In the genomic region with DNA sequence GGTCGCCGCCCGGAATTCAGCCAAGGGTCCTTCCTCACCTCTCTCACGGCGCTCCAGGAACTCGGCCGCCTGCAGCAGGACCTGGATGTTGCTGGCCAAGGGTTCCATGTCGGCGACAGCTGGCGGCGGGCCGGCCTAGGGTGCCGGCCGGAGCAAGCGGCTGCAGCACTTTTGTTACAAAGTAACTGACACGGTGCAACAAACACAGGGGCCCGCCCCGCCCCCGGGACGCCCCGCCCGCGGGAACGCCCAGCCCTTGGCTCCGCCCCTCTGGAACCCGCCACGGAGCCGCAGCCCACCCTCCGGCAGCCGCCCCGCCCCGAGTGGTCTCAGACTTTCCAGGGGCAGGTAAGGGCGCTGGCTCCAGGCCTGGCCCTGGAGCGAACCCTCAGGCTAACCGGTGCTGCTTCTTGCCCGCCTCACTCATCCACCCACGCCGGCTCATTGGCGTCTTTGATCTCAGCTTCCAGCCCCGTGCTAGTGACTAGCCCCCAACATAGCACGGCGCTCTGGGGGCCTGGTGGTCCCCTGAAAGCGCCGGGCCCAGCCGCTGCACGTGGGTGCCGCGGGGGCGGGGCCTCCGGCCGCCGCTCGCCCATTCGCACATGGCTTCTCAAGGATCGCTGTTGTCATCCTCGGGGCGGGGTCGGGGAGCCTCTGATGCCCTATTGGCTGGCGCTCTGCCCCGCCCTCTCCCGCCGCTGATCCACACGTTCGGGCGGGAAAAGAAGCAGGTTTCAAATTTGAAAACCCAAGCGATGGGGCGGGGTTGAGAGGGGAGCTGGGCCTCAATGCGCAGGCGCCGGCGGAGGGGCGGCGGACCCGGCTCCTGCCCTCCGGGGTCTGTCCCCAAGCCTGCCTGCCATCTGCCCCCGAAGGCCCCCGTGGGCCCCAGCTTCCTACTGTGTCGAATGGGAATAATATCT, we compare ENCODE assay signal across 8 cellular contexts. TPM values are rescaled to one million over a fixed set of nuclear protein-coding genes. Genes with fewer than 3 reads are reported as not detected.
A peak's percentile ranks its signal among the peaks of the same experiment; 100 is the strongest.
DNase-seq lines count a peak whose midpoint lies in the region; ATAC-seq and TF ChIP-seq lines count a peak whose summit lies in the region.

A gene with protein sequence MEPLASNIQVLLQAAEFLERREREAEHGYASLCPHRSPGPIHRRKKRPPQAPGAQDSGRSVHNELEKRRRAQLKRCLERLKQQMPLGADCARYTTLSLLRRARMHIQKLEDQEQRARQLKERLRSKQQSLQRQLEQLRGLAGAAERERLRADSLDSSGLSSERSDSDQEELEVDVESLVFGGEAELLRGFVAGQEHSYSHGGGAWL (minus strand): TSS at position 176 of the 926 bp plus-strand sequence. CDS start 68 bp downstream, at position 108.

- no peaks in the 10 kb centered on the region for H3K9me3 Mint-ChIP-seq in activated naive CD4-positive, alpha-beta T cell treated with anti-CD3 and anti-CD28 coated beads for 36 hours

- H3K36me3 ChIP-seq in SK-N-MC (ENCODE audit: insufficient read depth, low read length) (peaks cover 3% of the 10 kb centered on the region; the same call in 1 of the 2 replicates), osteoblast (ENCODE audit: insufficient read depth, low read length) (peaks cover 15% of the 10 kb centered on the region), thoracic aorta (peaks cover 4% of the 10 kb centered on the region)

- H3K79me2 ChIP-seq in osteoblast (ENCODE audit: insufficient read depth, low read length), result peaks cover 21% of the 10 kb centered on the region

- H3K27ac ChIP-seq in SK-N-MC (peak within 1 kb of the TSS; percentile 97), osteoblast (ENCODE audit: low read depth, low read length) (peak within 1 kb of the TSS; percentile 69), thoracic aorta (no peak within 1 kb of the TSS)

- H3K4me3 Mint-ChIP-seq in activated naive CD4-positive, alpha-beta T cell treated with anti-CD3 and anti-CD28 coated beads for 36 hours, result peak within 1 kb of the TSS; percentile 97

- no peaks in the 10 kb centered on the region for H3K27me3 ChIP-seq in osteoblast (ENCODE audit: insufficient read depth, low read length)
- H3K27me3 ChIP-seq in thoracic aorta (replicated peaks; ENCODE audit: insufficient read depth), result no peaks in the 10 kb centered on the region

- intact Hi-C loops in activated naive CD4-positive, alpha-beta T cell treated with anti-CD3 and anti-CD28 coated beads for 36 hours (cut with micrococcal nuclease), result loop anchor here (1.0 to 10.0 kb wide), 9 partner anchors 9 to 775 kb away; a partner anchor contains a TSS

- H3K4me3 ChIP-seq in SK-N-MC, result peak within 1 kb of the TSS; percentile 94
- peak within 1 kb of the TSS; percentile 80 for H3K4me3 ChIP-seq in osteoblast (ENCODE audit: insufficient read depth, low read length)
- peak within 1 kb of the TSS; percentile 90 for H3K4me3 ChIP-seq in thoracic aorta

- ATAC-seq in HG02610 (IDR thresholded peaks at IDR 0.05; ENCODE audit: unreplicated experiment) (peak; percentile 72), thoracic aorta (ENCODE audit: insufficient number of reproducible peaks, low FRiP score, low read depth) (peak; percentile 79)

- peak within 1 kb of the TSS; percentile 62 for H2AFZ ChIP-seq in osteoblast (ENCODE audit: low read length)

- H3K27ac Mint-ChIP-seq in activated naive CD4-positive, alpha-beta T cell treated with anti-CD3 and anti-CD28 coated beads for 36 hours, result peak within 1 kb of the TSS; percentile 82

- H3K27me3 Mint-ChIP-seq in activated naive CD4-positive, alpha-beta T cell treated with anti-CD3 and anti-CD28 coated beads for 36 hours (ENCODE audit: low read depth), result peaks cover 3% of the 10 kb centered on the region

- peaks cover 20% of the 10 kb centered on the region for H4K20me1 ChIP-seq in osteoblast (ENCODE audit: insufficient read depth, low read length)

- peaks cover 6% of the 10 kb centered on the region for H3K36me3 Mint-ChIP-seq in activated naive CD4-positive, alpha-beta T cell treated with anti-CD3 and anti-CD28 coated beads for 36 hours (ENCODE audit: low read depth)

- no peak for TF ChIP-seq CTCF in GM10266 (IDR thresholded peaks at IDR 0.05; ENCODE audit: control insufficient read depth, insufficient read depth, low read depth, missing control alignments)
- no peak for TF ChIP-seq CTCF in osteoblast (IDR thresholded peaks at IDR 0.05; ENCODE audit: extremely low read depth, low read depth, low read length)
- TF ChIP-seq CTCF in thoracic aorta (IDR thresholded peaks at IDR 0.05), result no peak

- CTCF ChIA-PET in activated naive CD4-positive, alpha-beta T cell treated with anti-CD3 and anti-CD28 coated beads for 36 hours (lab: Charles Lee), result interaction anchor here (0.7 to 2.4 kb wide), 15 partner anchors 24 to 292 kb away, joined by 3 to 21 read pairs (median 5); no protein-coding TSS in a partner anchor

- H3K9ac ChIP-seq in SK-N-MC (ENCODE audit: insufficient read length), result peak within 1 kb of the TSS; percentile 92

- H3K4me1 Mint-ChIP-seq in activated naive CD4-positive, alpha-beta T cell treated with anti-CD3 and anti-CD28 coated beads for 36 hours (ENCODE audit: low read depth), result peaks cover 20% of the 10 kb centered on the region

- H3K9me3 ChIP-seq in SK-N-MC (ENCODE audit: low read depth, low read length), result no peaks in the 10 kb centered on the region
- H3K9me3 ChIP-seq in osteoblast (ENCODE audit: low read depth, low read length), result no peaks in the 10 kb centered on the region
- no peaks in the 10 kb centered on the region for H3K9me3 ChIP-seq in thoracic aorta

- H3K4me1 ChIP-seq in osteoblast (ENCODE audit: insufficient read depth, low read length), result peaks cover 29% of the 10 kb centered on the region
- H3K4me1 ChIP-seq in thoracic aorta (ENCODE audit: control insufficient read depth in 1 of 2, low read depth in 2 of 2), result peaks cover 5 to 23% of the 10 kb centered on the region in 2 donors

- H3K4me2 ChIP-seq in osteoblast (ENCODE audit: insufficient read depth, low read length), result peak within 1 kb of the TSS; percentile 95

- peak; percentile 98 for DNase-seq in GM10266 (ENCODE audit: extremely low spot score)
- peak; percentile 94 for DNase-seq in NCI-H1092 (lab: John Stamatoyannopoulos, UW)
- DNase-seq in SK-N-MC (ENCODE audit: low read depth, low spot score), result peak; percentile 89
- peak; percentile 99 for DNase-seq in activated naive CD4-positive, alpha-beta T cell treated with anti-CD3 and anti-CD28 coated beads for 36 hours
- no peak for DNase-seq in glomerular endothelial cell (ENCODE audit: extremely low read depth, low read depth, low spot score)
- peak; percentile 100 for DNase-seq in osteoblast (ENCODE audit: insufficient read length, low spot score, missing footprints)
- DNase-seq in thoracic aorta (ENCODE audit: low spot score), result peak; percentile 96

RNA-seq across cellular contexts. Expression of the gene that starts here (rescaled TPM):
- total RNA-seq in activated naive CD4-positive, alpha-beta T cell treated with anti-CD3 and anti-CD28 coated beads for 36 hours, result 10 to 100 TPM; 45.0 to 51.7 TPM
- 6.0 and 12.3 TPM in 2 replicates for total RNA-seq in glomerular endothelial cell
- total RNA-seq in osteoblast, result 2.7 and 3.3 TPM in 2 replicates
- total RNA-seq in thoracic aorta, result 10 to 100 TPM; 11.9 to 17.6 TPM

Comparison
In these comparisons a context has a peak if more than half of its experiments do, and no peak if none do; other contexts are left out.
1. H3K27ac ChIP-seq: peak in SK-N-MC (single experiment) and osteoblast (single experiment); none in thoracic aorta (0 of 2).
2. Peak in every context shown above with its lines, with median percentiles within 50 percentile points of each other: H3K4me3 ChIP-seq.